Comparison of ENCODE assay signal across 8 cellular contexts in the genomic region with DNA sequence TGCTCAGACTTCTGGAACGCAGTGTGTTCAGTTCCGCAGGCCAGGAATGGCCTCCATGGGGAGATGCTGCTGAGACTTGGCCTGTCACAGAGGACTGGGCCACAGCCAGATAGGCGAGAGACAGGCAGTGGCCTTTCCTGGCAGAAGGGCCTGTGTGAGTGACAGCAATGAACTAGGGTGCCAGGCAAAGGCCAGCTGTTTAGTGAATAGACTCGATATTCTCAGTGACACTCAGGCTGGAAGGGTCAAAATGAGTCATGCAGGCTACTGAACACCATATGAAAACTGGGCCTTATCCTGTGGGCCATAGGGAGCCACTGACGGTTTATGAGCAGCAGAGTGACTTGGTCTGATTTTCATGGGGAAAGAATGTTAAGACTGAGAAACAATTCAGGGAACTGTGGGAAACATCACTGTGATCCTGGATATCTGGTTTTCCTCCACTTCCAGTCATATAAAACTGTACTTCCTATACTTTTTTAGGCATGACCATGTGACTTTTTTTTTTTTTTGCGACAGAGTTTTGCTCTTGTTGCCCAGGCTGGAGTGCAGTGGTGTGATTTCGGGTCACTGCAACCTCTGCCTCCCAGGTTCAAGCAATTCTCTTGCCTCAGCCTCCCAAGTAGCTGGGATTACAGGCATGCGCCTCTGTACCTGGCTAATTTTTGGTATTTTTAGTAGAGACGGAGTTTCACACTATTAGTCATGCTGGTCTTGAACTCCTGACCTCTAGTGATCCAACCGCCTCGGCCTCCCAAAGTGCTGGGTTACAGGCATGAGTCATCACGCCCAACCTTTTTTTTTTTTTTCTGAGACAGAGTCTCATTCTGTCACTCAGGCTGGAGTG. TPM values are rescaled to one million over a fixed set of nuclear protein-coding genes. Genes with fewer than 3 reads are reported as not detected.
DNase-seq lines count a peak whose midpoint lies in the region; ATAC-seq and TF ChIP-seq lines count a peak whose summit lies in the region.

No MANE protein-coding gene starts in this region.

- BruUV-seq in PC-9 (replicated peaks; lab: Mats Ljungman, UMichigan) = no TSS peak

- TF ChIP-seq CTCF in PC-9 (conservative IDR thresholded peaks at IDR 0.05) = no peak
- TF ChIP-seq CTCF in testis (IDR thresholded peaks at IDR 0.05) = no peak

- peaks cover 16% of the 10 kb centered on the region; the same call in 1 of the 2 replicates for H3F3A ChIP-seq in PC-9 (ENCODE audit: insufficient read depth, low read depth)

- no peaks in the 10 kb centered on the region for H3K9me2 ChIP-seq in PC-9 (ENCODE audit: insufficient read depth)

- H3K36me3 ChIP-seq in PC-9 (ENCODE audit: low read depth) (no peaks in the 10 kb centered on the region), testis (ENCODE audit: low read depth, missing control alignments) (no peaks in the 10 kb centered on the region)

- 64 to 66% methylated on average over 12 of the region's 12 CpGs for WGBS in testis, 2 donors

- no peak for TF ChIP-seq POLR2A in testis (IDR thresholded peaks at IDR 0.05)

- H3K4me1 ChIP-seq in PC-9 (replicated peaks; ENCODE audit: insufficient read depth) (peaks cover 17% of the 10 kb centered on the region), testis (no peaks in the 10 kb centered on the region)

- intact Hi-C loops in PC-9 (cut with micrococcal nuclease; ENCODE audit: unreplicated experiment) = loop anchor here (1.0 to 5.0 kb wide), 2 partner anchors 66 to 180 kb away; no protein-coding TSS in a partner anchor
- intact Hi-C loops in testis (cut with DNase I; ENCODE audit: low total_unique reads) = no loop called here

- DNase-seq in activated T-cell treated with anti-CD3 and anti-CD28 coated beads for 24 hours (ENCODE audit: low read depth) (peak; percentile 16), PC-9 (peak; percentile 78 to 88), amniotic epithelial cell (ENCODE audit: low read depth) (peak; percentile 79), hypothalamus (lab: John Stamatoyannopoulos, UW) (peak in 33 of 51 donors; percentile 13 to 77 (median 49)), testis (no peak)
- no peak for DNase-seq in activated T-cell treated with anti-CD3 and anti-CD28 coated beads, Interleukin-2, amount 50 U/mL, for 1 hour
- DNase-seq in stimulated activated CD4-positive, alpha-beta T cell treated with anti-CD3 and anti-CD28 coated beads, Interleukin-4, amount 100 ng/mL, for 24 hours = peak; percentile 54

- no peaks in the 10 kb centered on the region for H4K20me1 ChIP-seq in PC-9 (ENCODE audit: insufficient read depth)

- H3K9me3 ChIP-seq in PC-9 (ENCODE audit: insufficient read depth, low read depth) (no peaks in the 10 kb centered on the region), testis (no peaks in the 10 kb centered on the region)

- peak overlapping the region; percentile 40 for H3K4me2 ChIP-seq in PC-9

- POLR2A ChIA-PET in PC-9 (lab: Charles Lee; ENCODE audit: unreplicated experiment) = interaction anchor here (0.6 kb wide), 1 partner anchor 183 kb away, joined by 4 read pairs; no protein-coding TSS in a partner anchor

- CTCF ChIA-PET in PC-9 (lab: Charles Lee) = interaction anchor here (0.6 to 1.7 kb wide), 4 partner anchors 109 to 224 kb away, joined by 4 to 11 read pairs (median 4); no protein-coding TSS in a partner anchor

- H3K27me3 ChIP-seq in PC-9 (ENCODE audit: insufficient read depth, low read depth) = no peaks in the 10 kb centered on the region
- H3K27me3 ChIP-seq in testis = no peaks in the 10 kb centered on the region

- H3K27ac ChIP-seq in PC-9 (peak overlapping the region; percentile 83), testis (no peak overlapping the region)

- ATAC-seq in HG02943 (IDR thresholded peaks at IDR 0.05; ENCODE audit: low read depth, unreplicated experiment) = peak; percentile 64

- H2AFZ ChIP-seq in PC-9 = no peak overlapping the region

- no peaks in the 10 kb centered on the region for H3K79me2 ChIP-seq in PC-9 (ENCODE audit: low read depth)

- H3K4me3 ChIP-seq in PC-9 = no peak overlapping the region
- H3K4me3 ChIP-seq in testis = no peak overlapping the region

RNA-seq across cellular contexts. Expression of gene NUBP1, which starts 5.2 kb away (rescaled TPM):
- 21.0 and 28.9 TPM in 2 replicates for total RNA-seq in PC-9 (2021)
- 10 to 100 TPM; 23.0 to 33.9 TPM for total RNA-seq in testis
- 41.1 TPM for polyA plus RNA-seq in testis (ENCODE audit: insufficient read depth, low read depth, low replicate concordance)

RNA-seq across cellular contexts. Expression of gene TEKT5, which starts 43.7 kb away (rescaled TPM):
- total RNA-seq in PC-9 (2021) (1.5 TPM in 1 of 2 replicates, not detected in the other), testis (10 to 100 TPM; 20.7 to 35.6 TPM)
- 69.1 TPM for polyA plus RNA-seq in testis (ENCODE audit: insufficient read depth, low read depth, low replicate concordance)

Comparison
In these comparisons a context has a peak if more than half of its experiments do, and no peak if none do; other contexts are left out.
1. DNase-seq: peak in activated T-cell treated with anti-CD3 and anti-CD28 coated beads for 24 hours (single experiment), PC-9 (2 of 2), amniotic epithelial cell (single experiment), hypothalamus (33 of 51) and stimulated activated CD4-positive, alpha-beta T cell treated with anti-CD3 and anti-CD28 coated beads, Interleukin-4, amount 100 ng/mL, for 24 hours (single experiment); none in activated T-cell treated with anti-CD3 and anti-CD28 coated beads, Interleukin-2, amount 50 U/mL, for 1 hour (single experiment) and testis (single experiment).